ENCODE assay signal across 8 cellular contexts in the genomic region with DNA sequence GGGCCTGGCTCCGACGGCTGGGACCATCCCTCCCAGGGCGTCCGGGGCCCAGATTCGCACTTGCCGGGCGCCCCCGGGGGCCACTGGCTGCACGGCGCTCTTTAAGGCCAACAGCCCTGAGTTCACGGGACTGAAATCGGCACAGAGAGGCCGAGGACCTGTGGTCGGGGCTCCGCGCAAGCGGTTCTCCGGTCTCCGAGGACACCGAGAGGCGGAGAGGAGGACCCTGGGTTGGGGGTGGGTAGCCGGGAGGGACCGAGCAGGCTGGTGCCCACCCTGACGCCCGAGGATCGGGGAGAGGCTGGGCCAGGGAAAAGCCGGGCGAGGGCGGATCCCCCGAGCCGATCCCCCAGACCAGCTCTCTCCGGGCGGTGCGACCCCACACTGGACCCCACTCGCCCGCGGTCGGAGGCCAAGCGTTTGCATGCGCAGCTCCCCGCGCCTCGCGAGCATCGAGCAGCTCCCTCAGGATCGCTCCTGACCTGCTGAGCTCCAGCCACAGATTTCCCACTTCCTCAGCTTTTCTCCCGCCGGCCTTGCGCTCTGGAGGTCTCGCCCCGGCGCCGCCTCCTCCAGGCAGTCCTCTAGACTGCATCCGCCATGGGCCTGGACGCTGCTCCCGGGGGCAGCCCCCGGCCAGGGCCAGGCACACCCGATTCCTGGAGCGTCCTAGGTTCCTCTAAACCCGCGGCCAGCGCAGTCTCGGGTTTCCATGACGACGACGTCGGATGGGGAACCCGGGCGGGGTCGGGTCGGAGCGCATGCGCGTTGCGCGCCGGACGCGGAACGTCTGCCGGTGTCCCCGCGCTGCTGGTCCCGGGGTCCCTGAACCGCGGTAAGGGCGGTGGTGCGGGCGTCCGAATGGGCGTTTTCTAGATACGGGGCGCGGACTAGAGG. TPM values are rescaled to one million over a fixed set of nuclear protein-coding genes. Genes with fewer than 3 reads are reported as not detected.
DNase-seq lines count a peak whose midpoint lies in the region; ATAC-seq and TF ChIP-seq lines count a peak whose summit lies in the region.

No MANE protein-coding gene starts in this region.

- ATAC-seq in GM19043 (IDR thresholded peaks at IDR 0.05; ENCODE audit: low read depth, unreplicated experiment), result peak; percentile 60
- ATAC-seq in activated T-helper 17 cell treated with anti-CD3 and anti-CD28 coated beads, Interleukin-2, amount 50 U/mL, for 72 hours (replicated peaks), result peak; percentile 86
- ATAC-seq in natural killer cell treated with Interleukin-12 subunit alpha and Interleukin-12 subunit beta and Interleukin-15 and Interleukin-18, amount 100 ng/mL, for 72 hours, result peak; percentile 81 to 86
- peak; percentile 83 to 86 for ATAC-seq in stimulated activated naive B cell treated with anti-CD40 and anti-IgM and Interleukin-4, amounts not matched to agents 10 μg/mL and 1 μg/mL and 100 μg/mL, for 72 hours (replicated peaks)

- peak; percentile 56 for DNase-seq in AG10803 (ENCODE audit: low read depth)
- peak; percentile 81 for DNase-seq in HT1080 (ENCODE audit: low read depth)
- DNase-seq in RKO (ENCODE audit: low spot score), result peak; percentile 83
- DNase-seq in fibroblast of the conjunctiva (ENCODE audit: low read depth), result peak; percentile 56
- DNase-seq in natural killer cell treated with Interleukin-12 subunit alpha and Interleukin-12 subunit beta and Interleukin-15 and Interleukin-18, amount 100 ng/mL, for 72 hours (ENCODE audit: low spot score), result peak; percentile 89
- peak; percentile 84 for DNase-seq in stimulated activated naive B cell treated with anti-CD40 and anti-IgM and Interleukin-4, amounts not matched to agents 10 μg/mL and 1 μg/mL and 100 μg/mL, for 72 hours

- no peaks in the 10 kb centered on the region for H3K36me3 Mint-ChIP-seq in activated T-helper 17 cell treated with anti-CD3 and anti-CD28 coated beads, Interleukin-2, amount 50 U/mL, for 72 hours (ENCODE audit: low read depth)
- H3K36me3 Mint-ChIP-seq in natural killer cell treated with Interleukin-12 subunit alpha and Interleukin-12 subunit beta and Interleukin-15 and Interleukin-18, amount 100 ng/mL, for 72 hours, result no peaks in the 10 kb centered on the region
- H3K36me3 Mint-ChIP-seq in stimulated activated naive B cell treated with anti-CD40 and anti-IgM and Interleukin-4, amounts not matched to agents 10 μg/mL and 1 μg/mL and 100 μg/mL, for 72 hours, result peaks cover 10% of the 10 kb centered on the region in 2 donors

- no peaks in the 10 kb centered on the region for H3K9me3 Mint-ChIP-seq in activated T-helper 17 cell treated with anti-CD3 and anti-CD28 coated beads, Interleukin-2, amount 50 U/mL, for 72 hours
- no peaks in the 10 kb centered on the region for H3K9me3 Mint-ChIP-seq in natural killer cell treated with Interleukin-12 subunit alpha and Interleukin-12 subunit beta and Interleukin-15 and Interleukin-18, amount 100 ng/mL, for 72 hours
- no peaks in the 10 kb centered on the region for H3K9me3 Mint-ChIP-seq in stimulated activated naive B cell treated with anti-CD40 and anti-IgM and Interleukin-4, amounts not matched to agents 10 μg/mL and 1 μg/mL and 100 μg/mL, for 72 hours

- TF ChIP-seq CTCF in AG10803 (conservative IDR thresholded peaks at IDR 0.05; ENCODE audit: low read length), result no peak

- H3K4me3 ChIP-seq in AG10803 (ENCODE audit: low read length), result peak overlapping the region; percentile 73

- H3K4me1 Mint-ChIP-seq in activated T-helper 17 cell treated with anti-CD3 and anti-CD28 coated beads, Interleukin-2, amount 50 U/mL, for 72 hours, result no peaks in the 10 kb centered on the region
- peaks cover 0 to 6% of the 10 kb centered on the region in 2 donors for H3K4me1 Mint-ChIP-seq in natural killer cell treated with Interleukin-12 subunit alpha and Interleukin-12 subunit beta and Interleukin-15 and Interleukin-18, amount 100 ng/mL, for 72 hours (ENCODE audit: low read depth in 2 of 2)
- H3K4me1 Mint-ChIP-seq in stimulated activated naive B cell treated with anti-CD40 and anti-IgM and Interleukin-4, amounts not matched to agents 10 μg/mL and 1 μg/mL and 100 μg/mL, for 72 hours, result peaks cover 6 to 11% of the 10 kb centered on the region in 2 donors

- no peak overlapping the region for H3K27ac Mint-ChIP-seq in activated T-helper 17 cell treated with anti-CD3 and anti-CD28 coated beads, Interleukin-2, amount 50 U/mL, for 72 hours
- H3K27ac Mint-ChIP-seq in natural killer cell treated with Interleukin-12 subunit alpha and Interleukin-12 subunit beta and Interleukin-15 and Interleukin-18, amount 100 ng/mL, for 72 hours, result no peak overlapping the region
- H3K27ac Mint-ChIP-seq in stimulated activated naive B cell treated with anti-CD40 and anti-IgM and Interleukin-4, amounts not matched to agents 10 μg/mL and 1 μg/mL and 100 μg/mL, for 72 hours, result peak overlapping the region; percentile 84

- H3K4me3 Mint-ChIP-seq in activated T-helper 17 cell treated with anti-CD3 and anti-CD28 coated beads, Interleukin-2, amount 50 U/mL, for 72 hours, result peak overlapping the region; percentile 73
- peak overlapping the region; percentile 79 for H3K4me3 Mint-ChIP-seq in natural killer cell treated with Interleukin-12 subunit alpha and Interleukin-12 subunit beta and Interleukin-15 and Interleukin-18, amount 100 ng/mL, for 72 hours
- H3K4me3 Mint-ChIP-seq in stimulated activated naive B cell treated with anti-CD40 and anti-IgM and Interleukin-4, amounts not matched to agents 10 μg/mL and 1 μg/mL and 100 μg/mL, for 72 hours, result peak overlapping the region; percentile 87 to 96

- peaks cover 14% of the 10 kb centered on the region for H3K27me3 Mint-ChIP-seq in activated T-helper 17 cell treated with anti-CD3 and anti-CD28 coated beads, Interleukin-2, amount 50 U/mL, for 72 hours
- peaks cover 13 to 26% of the 10 kb centered on the region in 2 donors for H3K27me3 Mint-ChIP-seq in natural killer cell treated with Interleukin-12 subunit alpha and Interleukin-12 subunit beta and Interleukin-15 and Interleukin-18, amount 100 ng/mL, for 72 hours
- peaks cover 35 to 57% of the 10 kb centered on the region in 2 donors for H3K27me3 Mint-ChIP-seq in stimulated activated naive B cell treated with anti-CD40 and anti-IgM and Interleukin-4, amounts not matched to agents 10 μg/mL and 1 μg/mL and 100 μg/mL, for 72 hours

RNA-seq across cellular contexts. Expression of a gene that starts 17.6 kb away (rescaled TPM):
- 2.7 and 5.6 TPM in 2 replicates for total RNA-seq in HT1080 (2014; rRNA removed; shearing (Covaris generic))
- 4.1 TPM in 2 replicates for polyA plus RNA-seq in HT1080 (2015; cell fraction: cytosol; rRNA removed)
- polyA plus RNA-seq in HT1080 (2015; cell fraction: nucleus; rRNA removed), result 5.6 and 6.2 TPM in 2 replicates
- under 1 TPM in 1 of 2 donors, not detected in 1; 0.22 TPM for total RNA-seq in activated T-helper 17 cell treated with anti-CD3 and anti-CD28 coated beads, Interleukin-2, amount 50 U/mL, for 72 hours
- under 1 TPM; 0.05 to 0.08 TPM for total RNA-seq in natural killer cell treated with Interleukin-12 subunit alpha and Interleukin-12 subunit beta and Interleukin-15 and Interleukin-18, amount 100 ng/mL, for 72 hours

RNA-seq across cellular contexts. Expression of a gene that starts 32.7 kb away (rescaled TPM):
- total RNA-seq in HT1080 (2014; rRNA removed; shearing (Covaris generic)), result 23.7 and 26.4 TPM in 2 replicates
- 26.7 and 28.7 TPM in 2 replicates for polyA plus RNA-seq in HT1080 (2015; cell fraction: cytosol; rRNA removed)
- 40.2 and 48.0 TPM in 2 replicates for polyA plus RNA-seq in HT1080 (2015; cell fraction: nucleus; rRNA removed)
- total RNA-seq in activated T-helper 17 cell treated with anti-CD3 and anti-CD28 coated beads, Interleukin-2, amount 50 U/mL, for 72 hours, result 10 to 100 TPM; 40.8 to 42.7 TPM
- 10 to 100 TPM; 29.6 to 59.3 TPM for total RNA-seq in natural killer cell treated with Interleukin-12 subunit alpha and Interleukin-12 subunit beta and Interleukin-15 and Interleukin-18, amount 100 ng/mL, for 72 hours

Comparison
In these comparisons a context has a peak if more than half of its experiments do, and no peak if none do; other contexts are left out.
1. Peak in every context shown above with its lines: DNase-seq, ATAC-seq and H3K4me3 ChIP-seq.